8 cellular contexts compared by ENCODE assay signal in the genomic region with DNA sequence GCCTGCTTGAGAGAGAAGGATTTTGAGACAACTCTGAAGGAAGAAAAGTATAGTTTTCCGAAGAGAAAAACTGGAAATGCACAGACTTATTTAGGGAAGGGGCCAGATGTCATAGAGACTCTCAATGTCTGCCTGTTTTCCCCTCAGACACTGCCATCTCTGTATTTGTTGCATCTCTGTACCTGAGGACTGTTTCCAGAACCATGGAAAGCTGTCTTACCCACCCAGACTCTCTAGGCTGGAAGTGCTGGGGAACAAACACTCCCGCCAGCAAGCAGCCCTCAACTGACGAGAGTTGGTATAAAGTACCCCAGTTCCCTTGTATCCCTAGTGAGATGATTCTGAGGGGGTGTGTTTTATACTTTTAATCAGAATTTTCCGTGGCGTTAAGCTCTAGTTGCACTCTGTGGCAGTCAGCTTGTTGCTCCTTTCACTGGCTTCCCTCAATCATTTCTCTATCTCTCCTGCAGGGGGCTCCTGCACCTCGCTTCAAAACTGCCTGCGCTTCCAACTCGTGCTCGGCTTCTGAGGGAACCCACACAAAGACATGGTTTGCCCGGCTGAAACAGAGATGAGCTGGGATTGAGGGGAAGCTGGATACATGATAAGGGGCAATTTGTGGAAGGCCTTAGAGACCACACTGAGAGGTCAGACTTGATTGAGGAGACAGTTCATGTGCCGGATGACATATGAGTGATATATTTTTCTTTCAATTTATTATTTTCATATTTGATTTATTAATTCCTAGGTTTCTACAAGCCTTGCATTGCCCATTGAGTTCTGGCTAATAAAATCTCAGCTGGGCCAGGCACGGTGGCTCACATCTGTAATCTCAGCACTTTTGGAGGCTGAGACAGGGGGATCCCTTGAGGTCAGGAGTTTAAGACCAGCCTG. TPM values are rescaled to one million over a fixed set of nuclear protein-coding genes. Genes with fewer than 3 reads are reported as not detected.
A peak's percentile ranks its signal among the peaks of the same experiment; 100 is the strongest.
DNase-seq lines count a peak whose midpoint lies in the region; ATAC-seq and TF ChIP-seq lines count a peak whose summit lies in the region.

No MANE protein-coding gene starts in this region.

- WGBS in suprapubic skin: 16% methylated on average over 12 of the region's 12 CpGs

- no peak for ATAC-seq in GM21423 (IDR thresholded peaks at IDR 0.05; ENCODE audit: unreplicated experiment)

- peak; percentile 90 for TF ChIP-seq CTCF in foreskin fibroblast (IDR thresholded peaks at IDR 0.05; ENCODE audit: low read depth, low read length)
- TF ChIP-seq CTCF in suprapubic skin (IDR thresholded peaks at IDR 0.05): peak; percentile 77 to 80

- H3K36me3 ChIP-seq in suprapubic skin: no peaks in the 10 kb centered on the region

- no peaks in the 10 kb centered on the region for H3K9me3 ChIP-seq in suprapubic skin

- TF ChIP-seq POLR2A in suprapubic skin (IDR thresholded peaks at IDR 0.05): no peak

- peak; percentile 90 for DNase-seq in DMS79 treated with DMSO at 0.1 percent for 48 hours (lab: John Stamatoyannopoulos, UW)
- peak; percentile 73 for DNase-seq in LoVo (ENCODE audit: low spot score)
- peak; percentile 71 for DNase-seq in RPMI7951 (ENCODE audit: low read depth)
- DNase-seq in activated T-helper 1 cell treated with anti-CD3 and anti-CD28 coated beads, Interleukin-2, amount 50 U/mL, for 16 hours (ENCODE audit: low read depth in 1 of 2, low spot score in 1 of 2): peak; percentile 20 to 39
- DNase-seq in foreskin fibroblast: peak; percentile 61 to 87
- DNase-seq in nucleus accumbens (lab: John Stamatoyannopoulos, UW): peak in 50 of 56 donors; percentile 10 to 86 (median 52)
- DNase-seq in suprapubic skin (ENCODE audit: low spot score in 2 of 2): peak in 1 of 2 donors; percentile 71

- H3K27me3 ChIP-seq in suprapubic skin: peaks cover 16% of the 10 kb centered on the region

- H3K4me3 ChIP-seq in foreskin fibroblast (ENCODE audit: low read depth in 1 of 2, low read length in 2 of 2) (no peak overlapping the region), suprapubic skin (no peak overlapping the region)

- no peak overlapping the region for H3K27ac ChIP-seq in suprapubic skin

- TF ChIP-seq EP300 in suprapubic skin (IDR thresholded peaks at IDR 0.05): no peak

- peaks cover 5% of the 10 kb centered on the region for H3K4me1 ChIP-seq in suprapubic skin

RNA-seq across cellular contexts. Expression of a gene that starts 36.9 kb away (rescaled TPM):
- 50.2 and 50.6 TPM in 2 replicates for total RNA-seq in RPMI7951 (2014; rRNA removed; shearing (Covaris generic))
- 10 to 100 TPM; 14.7 to 23.4 (median 19.3) TPM for total RNA-seq in suprapubic skin
